ENCODE assay signal across 8 cellular contexts in genomic region chr11:833114-833791, GRCh38. TPM values are rescaled to one million over a fixed set of nuclear protein-coding genes. Genes with fewer than 3 reads are reported as not detected.
DNase-seq lines count a peak whose midpoint lies in the region; ATAC-seq and TF ChIP-seq lines count a peak whose summit lies in the region.

No MANE protein-coding gene starts in this region.

- H3K27me3 ChIP-seq in left lung = peaks cover 7 to 34% of the 10 kb centered on the region in 2 donors

- peak overlapping the region; percentile 71 to 86 for H3K4me3 ChIP-seq in left lung

- TF ChIP-seq CTCF in left lung (IDR thresholded peaks at IDR 0.05) = no peak

- intact Hi-C loops in left lung (cut with DNase I) = no loop called here

- peak; percentile 55 for DNase-seq in AG08395 (ENCODE audit: low spot score)
- DNase-seq in RPMI8226 = peak; percentile 60
- peak; percentile 32 for DNase-seq in central memory CD4-positive, alpha-beta T cell
- peak in 1 of 2 donors; percentile 89 for DNase-seq in left lung
- no peak for DNase-seq in NCI-H524 treated with DMSO at 0.1 percent for 48 hours (lab: John Stamatoyannopoulos, UW)

- H3K9me3 ChIP-seq in left lung = no peaks in the 10 kb centered on the region

- peaks cover 43 to 90% of the 10 kb centered on the region in 2 donors for H3K4me1 ChIP-seq in left lung

- peak; percentile 8 for ATAC-seq in GM19372 (IDR thresholded peaks at IDR 0.05; ENCODE audit: low read depth, unreplicated experiment)
- peak; percentile 1 for ATAC-seq in left lung
- ATAC-seq in GM21619 (IDR thresholded peaks at IDR 0.05; ENCODE audit: unreplicated experiment) = no peak

- H3K27ac ChIP-seq in left lung (peak overlapping the region; percentile 83 to 89), temporal lobe (ENCODE audit: low read depth, low read length) (peak overlapping the region; percentile 20)

- H3K36me3 ChIP-seq in left lung = peaks cover 0 to 26% of the 10 kb centered on the region in 2 donors

RNA-seq across cellular contexts. Expression of gene CD151, which starts 0.5 kb away (rescaled TPM):
- total RNA-seq in left lung (100 to 1,000 TPM; 501 to 815 TPM), temporal lobe (28.5 TPM)

RNA-seq across cellular contexts. Expression of gene CRACR2B, which starts 5.5 kb away (rescaled TPM):
- 10 to 100 TPM; 22.6 to 32.1 TPM for total RNA-seq in left lung
- under 0.01 TPM for total RNA-seq in temporal lobe

RNA-seq across cellular contexts. Expression of gene POLR2L, which starts 9.1 kb away (rescaled TPM):
- 100 to 1,000 TPM; 140 to 227 TPM for total RNA-seq in left lung
- total RNA-seq in temporal lobe = 17.7 TPM

RNA-seq across cellular contexts. Expression of gene TSPAN4, which starts 9.4 kb away (rescaled TPM):
- 100 to 1,000 TPM; 129 to 132 TPM for total RNA-seq in left lung
- 10.8 TPM for total RNA-seq in temporal lobe

RNA-seq across cellular contexts. Expression of gene PNPLA2, which starts 14.5 kb away (rescaled TPM):
- total RNA-seq in left lung (100 to 1,000 TPM in 1 of 2 donors, 10 to 100 TPM in 1; 96.3 to 128 TPM), temporal lobe (4.4 TPM)

Comparison
In these comparisons a context has a peak if more than half of its experiments do, and no peak if none do; other contexts are left out.
1. RNA of gene CD151, which starts 0.5 kb away (total RNA-seq): 501 to 815 TPM in left lung; 28.5 TPM in temporal lobe (single experiment); every median in the first group is over 10 times any median in the second.
2. RNA of gene CRACR2B, which starts 5.5 kb away (total RNA-seq): 22.6 to 32.1 TPM in left lung; under 0.01 TPM in temporal lobe (single experiment); every median in the first group is over 10 times any median in the second.